14 cellular contexts compared by ENCODE assay signal in genomic region chr11:133950874-133951483, GRCh38. TPM values are rescaled to one million over a fixed set of nuclear protein-coding genes. Genes with fewer than 3 reads are reported as not detected.
DNase-seq lines count a peak whose midpoint lies in the region; ATAC-seq and TF ChIP-seq lines count a peak whose summit lies in the region.
"Had no signal": no experiment of that assay in that cellular context is flagged by ENCODE, and none has a peak within 500 bp of the region (broad histone marks: within the 10 kb centered on the region; RNA-seq: fewer than 3 reads in every experiment).

No MANE protein-coding gene starts in this region.

- H3K36me3 Mint-ChIP-seq in natural killer cell: no peaks in the 10 kb centered on the region

- intact Hi-C loops in ascending aorta (cut with DNase I) (loop anchor here (1.0 to 5.0 kb wide), 2 partner anchors 96 to 301 kb away; partner anchors contain the start of genes ACAD8 and THYN1), natural killer cell (cut with micrococcal nuclease) (no loop called here)

- H3K36me3 ChIP-seq in ES-I3 (ENCODE audit: insufficient read depth, low read length): no peaks in the 10 kb centered on the region
- H3K36me3 ChIP-seq in ascending aorta: no peaks in the 10 kb centered on the region
- H3K36me3 ChIP-seq in hepatocyte (replicated peaks; ENCODE audit: insufficient read depth, low read depth): no peaks in the 10 kb centered on the region

- H3K27me3 Mint-ChIP-seq in natural killer cell (ENCODE audit: low read depth in 2 of 2): peaks cover 27 to 50% of the 10 kb centered on the region in 2 donors

- peaks cover 0 to 15% of the 10 kb centered on the region in 2 donors for H3K4me1 Mint-ChIP-seq in natural killer cell

- no peaks in the 10 kb centered on the region for H3K9me3 Mint-ChIP-seq in natural killer cell
- H3K9me3 Mint-ChIP-seq: CD4-positive, alpha-beta T cell had no signal

- DNase-seq in ascending aorta (ENCODE audit: low spot score in 2 of 2) (peak in 1 of 2 donors; percentile 79), hepatocyte (ENCODE audit: low spot score) (no peak), retinal pigment epithelial cell (ENCODE audit: low read depth) (no peak), T-helper 1 cell (no peak), UCSD-AML1 (lab: John Stamatoyannopoulos, UW; ENCODE audit: unreplicated experiment) (no peak), natural killer cell (no peak)
- no peak for DNase-seq in effector CD8-positive, alpha-beta T cell (lab: John Stamatoyannopoulos, UW)
- DNase-seq: CD4-positive, alpha-beta T cell; NCI-H748 treated with DMSO at 0.1 percent for 48 hours; stimulated activated CD4-positive, alpha-beta T cell treated with anti-CD3 and anti-CD28 coated beads, Interleukin-15, amount 100 ng/mL, for 24 hours; stimulated activated naive CD4-positive, alpha-beta T cell treated with Interleukin-2 at 50 U/mL for 16 hours; T-helper 2 cell had no signal

- ATAC-seq in natural killer cell: no peak

- H3K27ac ChIP-seq in ascending aorta (peak overlapping the region; percentile 75 to 93), hepatocyte (no peak overlapping the region)

- H3K4me1 ChIP-seq in ES-I3 (ENCODE audit: insufficient read depth, low read length) (peaks cover 51% of the 10 kb centered on the region), ascending aorta (peaks cover 26 to 79% of the 10 kb centered on the region in 2 donors), hepatocyte (ENCODE audit: insufficient read depth) (peaks cover 3% of the 10 kb centered on the region)

- no peak overlapping the region for H3K4me3 Mint-ChIP-seq in natural killer cell
- H3K4me3 Mint-ChIP-seq: CD4-positive, alpha-beta T cell had no signal

- TF ChIP-seq CTCF in ascending aorta (IDR thresholded peaks at IDR 0.05): no peak
- TF ChIP-seq CTCF in hepatocyte (IDR thresholded peaks at IDR 0.05; ENCODE audit: poor library complexity): no peak
- no peak for TF ChIP-seq CTCF in retinal pigment epithelial cell (conservative IDR thresholded peaks at IDR 0.05; ENCODE audit: low read depth, low read length)
- TF ChIP-seq CTCF in natural killer cell (IDR thresholded peaks at IDR 0.05): no peak

- H3K27ac Mint-ChIP-seq in natural killer cell: no peak overlapping the region
- H3K27ac Mint-ChIP-seq: CD4-positive, alpha-beta T cell had no signal

- WGBS in hepatocyte (ENCODE audit: low lambda C conversion rate, missing lambda C conversion rate): 34% methylated on average over 21 of the region's 24 CpGs

- no peaks in the 10 kb centered on the region for H3K9me2 ChIP-seq in hepatocyte (replicated peaks; ENCODE audit: insufficient read depth)

- no peaks in the 10 kb centered on the region for H4K20me1 ChIP-seq in hepatocyte (ENCODE audit: insufficient read depth, poor library complexity, severe bottlenecking)

- no peak overlapping the region for H2AFZ ChIP-seq in hepatocyte

- H3K9ac ChIP-seq in ES-I3 (ENCODE audit: low read depth, low read length): peak overlapping the region; percentile 33

- no peaks in the 10 kb centered on the region for H3K79me2 ChIP-seq in hepatocyte

- H3K4me2 ChIP-seq in hepatocyte: peak overlapping the region; percentile 59

- H3K4me3 ChIP-seq in ascending aorta (peak overlapping the region; percentile 31 to 86), hepatocyte (no peak overlapping the region), retinal pigment epithelial cell (ENCODE audit: low read length) (peak overlapping the region; percentile 15)

- H3K27me3 ChIP-seq in ascending aorta (no peaks in the 10 kb centered on the region), hepatocyte (peaks cover 72% of the 10 kb centered on the region)

- H3K9me3 ChIP-seq in ES-I3 (ENCODE audit: control insufficient read depth, insufficient read depth, low read length): no peaks in the 10 kb centered on the region
- no peaks in the 10 kb centered on the region for H3K9me3 ChIP-seq in ascending aorta
- H3K9me3 ChIP-seq in hepatocyte (ENCODE audit: low read depth): no peaks in the 10 kb centered on the region

RNA-seq across cellular contexts. Expression of gene IGSF9B, which starts 5.8 kb away (rescaled TPM):
- 162 TPM for total RNA-seq in ascending aorta
- 0.30 and 0.32 TPM in 2 replicates for total RNA-seq in hepatocyte
- polyA plus RNA-seq in hepatocyte: 0.65 and 0.91 TPM in 2 replicates
- 1 to 10 TPM; 2.2 to 6.1 (median 4.3) TPM for total RNA-seq in natural killer cell
- total RNA-seq: lung microvascular endothelial cell had no signal

Comparison
In these comparisons a context has a peak if more than half of its experiments do, and no peak if none do; other contexts are left out.
1. RNA of gene IGSF9B, which starts 5.8 kb away (total RNA-seq): 162 TPM in ascending aorta (single experiment); 2.2 to 6.1 TPM in natural killer cell and 0.30 to 0.32 TPM in hepatocyte; every median in the first group is over 10 times any median in the second.